In the genomic region with DNA sequence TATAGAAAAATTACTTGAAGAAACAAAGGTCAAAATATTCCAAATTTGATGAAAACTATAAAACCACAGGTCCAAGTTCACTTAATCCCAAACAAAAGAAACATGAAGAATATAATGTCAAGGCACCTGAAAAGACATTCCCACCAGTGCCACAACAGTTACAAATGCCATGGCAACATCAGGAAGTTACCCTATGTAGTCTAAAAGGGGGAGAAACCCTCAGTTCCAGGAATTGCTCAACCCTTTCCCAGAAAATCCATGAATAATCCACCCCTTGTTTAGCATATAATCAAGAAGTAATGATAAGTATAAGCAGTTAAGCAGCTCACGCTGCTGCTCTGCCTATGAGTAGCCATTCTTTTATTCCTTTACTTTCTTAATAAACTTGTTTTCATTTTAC, we compare ENCODE assay signal across 18 cellular contexts. TPM values are rescaled to one million over a fixed set of nuclear protein-coding genes. Genes with fewer than 3 reads are reported as not detected.
A peak's percentile ranks its signal among the peaks of the same experiment; 100 is the strongest.
DNase-seq lines count a peak whose midpoint lies in the region; ATAC-seq and TF ChIP-seq lines count a peak whose summit lies in the region.
"Had no signal": no experiment of that assay in that cellular context is flagged by ENCODE, and none has a peak within 500 bp of the region (broad histone marks: within the 10 kb centered on the region; RNA-seq: fewer than 3 reads in every experiment).

No MANE protein-coding gene starts in this region.

- no peaks in the 10 kb centered on the region for H3K9me3 Mint-ChIP-seq in CD4-positive, alpha-beta T cell
- H3K9me3 Mint-ChIP-seq in central memory CD8-positive, alpha-beta T cell, result no peaks in the 10 kb centered on the region
- H3K9me3 Mint-ChIP-seq: CD4-positive, CD25-positive, alpha-beta regulatory T cell; GM23338; HFFc6 had no signal

- intact Hi-C loops in CD4-positive, alpha-beta T cell (cut with DNase I, micrococcal nuclease), result loop anchor here in 1 of 2 experiments (5.0 kb wide), 2 partner anchors 804 to 991 kb away; a partner anchor contains a TSS
- intact Hi-C loops in PC-9 (cut with micrococcal nuclease; ENCODE audit: unreplicated experiment), result no loop called here
- intact Hi-C loops in mucosa of descending colon (cut with DNase I, micrococcal nuclease), result no loop called here

- POLR2A ChIA-PET in CD4-positive, alpha-beta T cell (lab: Charles Lee), result no interaction called here
- POLR2A ChIA-PET in PC-9 (lab: Charles Lee; ENCODE audit: unreplicated experiment), result interaction anchor here (0.7 kb wide), 1 partner anchor 359 kb away, joined by 3 read pairs; no protein-coding TSS in a partner anchor

- peaks cover 30% of the 10 kb centered on the region for H3K4me1 Mint-ChIP-seq in CD4-positive, alpha-beta T cell (ENCODE audit: low read depth)
- H3K4me1 Mint-ChIP-seq in central memory CD8-positive, alpha-beta T cell, result peaks cover 39% of the 10 kb centered on the region

- 0 out of 2 replicates have a peak overlapping the region, but pooled peaks have one; percentile 14 for H2AFZ ChIP-seq in PC-9
- H2AFZ ChIP-seq: GM23338 had no signal

- no peaks in the 10 kb centered on the region for H3K9me2 ChIP-seq in PC-9 (ENCODE audit: insufficient read depth)

- H3K36me3 ChIP-seq in PC-9 (ENCODE audit: low read depth) (no peaks in the 10 kb centered on the region), mucosa of descending colon (ENCODE audit: low read depth) (no peaks in the 10 kb centered on the region)
- H3K36me3 ChIP-seq: BE2C had no signal

- no peak for ATAC-seq in CD4-positive, alpha-beta T cell (ENCODE audit: poor library complexity)
- no peak for ATAC-seq in central memory CD8-positive, alpha-beta T cell (replicated peaks; ENCODE audit: extremely low read depth, poor library complexity, severe bottlenecking)
- ATAC-seq in mucosa of descending colon, result no peak
- ATAC-seq in GM19023 (IDR thresholded peaks at IDR 0.05; ENCODE audit: unreplicated experiment), result no peak
- ATAC-seq: GM23338, HCT116 had no signal

- CTCF ChIA-PET in CD4-positive, alpha-beta T cell (lab: Charles Lee), result no interaction called here
- CTCF ChIA-PET in PC-9 (lab: Charles Lee), result no interaction called here

- H3K27me3 Mint-ChIP-seq in CD4-positive, alpha-beta T cell, result peaks cover 3% of the 10 kb centered on the region
- H3K27me3 Mint-ChIP-seq in central memory CD8-positive, alpha-beta T cell, result no peaks in the 10 kb centered on the region

- in situ Hi-C loops in KBM-7 (cut with MboI; ENCODE audit: low pct_unique_long_range_greater_than_20kb, low sequenced_read_pairs), result no loop called here

- H3K4me2 ChIP-seq in PC-9, result no peak overlapping the region
- H3K4me2 ChIP-seq: GM23338 had no signal

- no peaks in the 10 kb centered on the region for H3K27me3 ChIP-seq in CD4-positive, alpha-beta T cell (ENCODE audit: control insufficient read depth, insufficient read depth, low read length)
- H3K27me3 ChIP-seq in PC-9 (ENCODE audit: insufficient read depth, low read depth), result no peaks in the 10 kb centered on the region

- H3K79me2 ChIP-seq in PC-9 (ENCODE audit: low read depth), result peaks cover 10% of the 10 kb centered on the region

- TF ChIP-seq CTCF in CD4-positive, alpha-beta T cell (IDR thresholded peaks at IDR 0.05), result no peak
- no peak for TF ChIP-seq CTCF in PC-9 (conservative IDR thresholded peaks at IDR 0.05)
- TF ChIP-seq CTCF in mucosa of descending colon (IDR thresholded peaks at IDR 0.05), result no peak

- no peaks in the 10 kb centered on the region for H4K20me1 ChIP-seq in PC-9 (ENCODE audit: insufficient read depth)

- H3F3A ChIP-seq in PC-9 (ENCODE audit: insufficient read depth, low read depth), result 0 out of 2 replicates have a peak, but pooled peaks cover 3% of the 10 kb centered on the region

- no peaks in the 10 kb centered on the region for H3K9me3 ChIP-seq in CD4-positive, alpha-beta T cell (ENCODE audit: control insufficient read depth, low read length)
- no peaks in the 10 kb centered on the region for H3K9me3 ChIP-seq in PC-9 (ENCODE audit: insufficient read depth, low read depth)
- no peaks in the 10 kb centered on the region for H3K9me3 ChIP-seq in mucosa of descending colon
- H3K9me3 ChIP-seq: BE2C, Caco-2 had no signal

- H3K4me1 ChIP-seq in PC-9 (replicated peaks; ENCODE audit: insufficient read depth), result peaks cover 14% of the 10 kb centered on the region
- peaks cover 18% of the 10 kb centered on the region for H3K4me1 ChIP-seq in mucosa of descending colon (ENCODE audit: low read depth)
- H3K4me1 ChIP-seq: BE2C had no signal

- peak overlapping the region; percentile 30 for H3K4me3 Mint-ChIP-seq in CD4-positive, alpha-beta T cell
- H3K4me3 Mint-ChIP-seq in central memory CD8-positive, alpha-beta T cell, result no peak overlapping the region
- H3K4me3 Mint-ChIP-seq: GM23338, HFFc6 had no signal

- H3K27ac ChIP-seq in CD4-positive, alpha-beta T cell (ENCODE audit: low read depth, low read length), result no peak overlapping the region
- no peak overlapping the region for H3K27ac ChIP-seq in PC-9
- H3K27ac ChIP-seq: HL-60 had no signal

- BruUV-seq in PC-9 (replicated peaks; lab: Mats Ljungman, UMichigan), result no TSS peak

- H3K27ac Mint-ChIP-seq in CD4-positive, alpha-beta T cell, result peak overlapping the region; percentile 7
- H3K27ac Mint-ChIP-seq in central memory CD8-positive, alpha-beta T cell (ENCODE audit: low read depth), result peak overlapping the region; percentile 96
- H3K27ac Mint-ChIP-seq: GM23338, HFFc6 had no signal

- peaks cover 6% of the 10 kb centered on the region for H3K36me3 Mint-ChIP-seq in CD4-positive, alpha-beta T cell (ENCODE audit: low read depth)
- H3K36me3 Mint-ChIP-seq in central memory CD8-positive, alpha-beta T cell (ENCODE audit: insufficient read depth), result peaks cover 11% of the 10 kb centered on the region

- H3K4me3 ChIP-seq in PC-9 (no peak overlapping the region), mucosa of descending colon (no peak overlapping the region)
- H3K4me3 ChIP-seq: GM23338 had no signal

- no peak for DNase-seq in CD4-positive, alpha-beta T cell
- DNase-seq in KBM-7 (peak; percentile 14), PC-9 (no peak), mucosa of descending colon (no peak), SHP77 treated with DMSO at 0.1 percent for 48 hours (lab: John Stamatoyannopoulos, UW) (no peak), OCI-M2 (lab: John Stamatoyannopoulos, UW; ENCODE audit: unreplicated experiment) (no peak)
- no peak for DNase-seq in central memory CD8-positive, alpha-beta T cell (ENCODE audit: low spot score in 2 of 2)
- DNase-seq: ACHN; BE2C; C1 segment of cervical spinal cord; Caco-2; CD4-positive, CD25-positive, alpha-beta regulatory T cell; H7; HFFc6 had no signal

RNA-seq across cellular contexts. Expression of a gene that starts 3.8 kb away (rescaled TPM):
- total RNA-seq in CD4-positive, alpha-beta T cell, result 10 to 100 TPM; 38.8 to 43.6 TPM
- total RNA-seq in PC-9 (2021), result 30.4 and 36.3 TPM in 2 replicates
- 10 to 100 TPM; 53.1 to 56.5 (median 54.1) TPM for total RNA-seq in mucosa of descending colon

RNA-seq across cellular contexts. Expression of a gene that starts 44.2 kb away (rescaled TPM):
- not detected for total RNA-seq in CD4-positive, alpha-beta T cell
- total RNA-seq in PC-9 (2021) (not detected in 2 replicates), mucosa of descending colon (1 to 10 TPM; 1.3 to 6.9 (median 3.5) TPM)

RNA-seq across cellular contexts. Expression of a gene that starts 48.4 kb away (rescaled TPM):
- 100 to 1,000 TPM; 104 to 108 TPM for total RNA-seq in CD4-positive, alpha-beta T cell
- total RNA-seq in PC-9 (2021) (202 and 277 TPM in 2 replicates), mucosa of descending colon (100 to 1,000 TPM in 2 of 3 donors, 10 to 100 TPM in 1; 93.2 to 124 (median 105) TPM)
